6 cellular contexts compared by ENCODE assay signal in the genomic region with DNA sequence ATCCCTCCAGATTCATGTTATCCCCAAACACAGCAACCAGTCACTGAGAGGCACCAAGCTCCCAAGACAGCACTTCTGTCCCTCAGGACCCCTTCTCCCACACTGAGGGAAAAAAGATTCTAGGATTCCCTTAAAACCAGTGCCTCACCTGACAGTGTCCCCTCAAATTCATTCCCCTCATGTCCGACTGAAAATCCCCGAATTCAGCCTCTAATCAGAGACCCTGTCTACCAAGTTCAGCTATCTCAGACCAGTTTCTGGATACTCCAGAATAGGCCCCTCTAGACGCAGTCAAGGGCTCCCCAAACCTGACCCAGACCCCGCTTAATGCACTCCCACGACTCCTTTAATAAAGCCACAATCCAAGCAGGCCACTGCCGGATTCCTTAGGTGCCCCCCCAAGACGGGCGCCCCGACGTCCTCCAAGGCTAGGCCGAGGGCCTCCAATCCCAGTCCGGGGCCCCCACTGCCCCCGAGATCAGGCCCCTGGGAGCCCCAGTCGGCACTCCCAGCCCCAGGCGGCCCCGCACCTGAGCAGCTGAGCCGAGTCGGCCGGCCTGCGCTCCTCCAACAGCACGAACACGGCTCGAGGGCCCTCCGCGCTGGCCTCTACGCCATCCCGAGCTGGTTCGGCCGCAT. TPM values are rescaled to one million over a fixed set of nuclear protein-coding genes. Genes with fewer than 3 reads are reported as not detected.
A peak's percentile ranks its signal among the peaks of the same experiment; 100 is the strongest.
DNase-seq lines count a peak whose midpoint lies in the region; TF ChIP-seq lines count a peak whose summit lies in the region.

No MANE protein-coding gene starts in this region.

- peak overlapping the region; percentile 96 for H3K27ac Mint-ChIP-seq in chondrocyte (ENCODE audit: unreplicated experiment)

- TF ChIP-seq CTCF in chondrocyte (IDR thresholded peaks at IDR 0.05) (no peak), ovary (IDR thresholded peaks at IDR 0.05) (no peak)

- no peaks in the 10 kb centered on the region for H3K36me3 ChIP-seq in ovary

- H3K4me3 ChIP-seq in ovary = peak overlapping the region; percentile 61

- intact Hi-C loops in ovary (cut with DNase I) = no loop called here

- peaks cover 30% of the 10 kb centered on the region for H3K4me1 Mint-ChIP-seq in chondrocyte (ENCODE audit: low read depth)

- no peaks in the 10 kb centered on the region for H3K27me3 Mint-ChIP-seq in chondrocyte (ENCODE audit: low read depth)

- peak; percentile 12 for DNase-seq in activated gamma-delta T cell treated with Interleukin-2 at 50 U/mL for 16 hours
- no peak for DNase-seq in activated gamma-delta T cell (lab: John Stamatoyannopoulos, UW)
- peak; percentile 92 for DNase-seq in chondrocyte (ENCODE audit: low spot score)
- no peak for DNase-seq in ovary
- DNase-seq in NCI-H1436 (lab: John Stamatoyannopoulos, UW) = no peak
- DNase-seq in cortex of kidney (lab: John Stamatoyannopoulos, UW) = no peak

- no peak for TF ChIP-seq POLR2A in ovary (IDR thresholded peaks at IDR 0.05)

- H3K36me3 Mint-ChIP-seq in chondrocyte (ENCODE audit: low read depth) = peaks cover 10% of the 10 kb centered on the region

- whole genome bisulfite sequencing in ovary, 3 donors = 37 to 58% (median 46%) methylated on average over 24 to 29 of the region's 29 CpGs

- TF ChIP-seq EP300 in ovary (IDR thresholded peaks at IDR 0.05) = no peak

- peaks cover 5% of the 10 kb centered on the region for H3K9me3 Mint-ChIP-seq in chondrocyte (ENCODE audit: low read depth)

- H3K27me3 ChIP-seq in ovary = no peaks in the 10 kb centered on the region

- peak overlapping the region; percentile 90 for H3K4me3 Mint-ChIP-seq in chondrocyte (ENCODE audit: unreplicated experiment)

- H3K9me3 ChIP-seq in ovary = peaks cover 0 to 3% of the 10 kb centered on the region in 2 donors

- H3K4me1 ChIP-seq in ovary (ENCODE audit: insufficient read depth) = no peaks in the 10 kb centered on the region

- H3K27ac ChIP-seq in ovary = peak overlapping the region; percentile 97 to 99

RNA-seq across cellular contexts. Expression of gene TFE3, which starts 0.5 kb away (rescaled TPM):
- total RNA-seq in chondrocyte = 39.3 to 42.5 TPM (median 41.2 TPM) in 3 replicates
- total RNA-seq in ovary = 10 to 100 TPM; 44.8 to 69.4 (median 57.3) TPM
- 10 to 100 TPM; 42.1 to 49.2 TPM for polyA plus RNA-seq in ovary

RNA-seq across cellular contexts. Expression of gene CCDC120, which starts 16.1 kb away (rescaled TPM):
- total RNA-seq in chondrocyte (6.9 to 7.7 TPM (median 7.3 TPM) in 3 replicates), ovary (10 to 100 TPM in 3 of 7 donors, 1 to 10 TPM in 4; 3.3 to 11.2 (median 9.9) TPM)
- polyA plus RNA-seq in ovary = 1 to 10 TPM; 3.8 to 4.6 TPM

RNA-seq across cellular contexts. Expression of gene PRAF2, which starts 31.1 kb away (rescaled TPM):
- total RNA-seq in chondrocyte (51.9 to 58.3 TPM (median 53.4 TPM) in 3 replicates), ovary (10 to 100 TPM; 14.4 to 54.0 (median 29.3) TPM)
- polyA plus RNA-seq in ovary = 10 to 100 TPM; 29.1 to 51.2 TPM

RNA-seq across cellular contexts. Expression of gene WDR45, which starts 37.0 kb away (rescaled TPM):
- 49.2 to 63.0 TPM (median 49.3 TPM) in 3 replicates for total RNA-seq in chondrocyte
- total RNA-seq in ovary = 10 to 100 TPM; 55.3 to 89.7 (median 76.5) TPM
- 10 to 100 TPM; 56.1 to 80.4 TPM for polyA plus RNA-seq in ovary

RNA-seq across cellular contexts. Expression of gene GRIPAP1, which starts 40.6 kb away (rescaled TPM):
- total RNA-seq in chondrocyte (28.8 to 37.5 TPM (median 32.7 TPM) in 3 replicates), ovary (10 to 100 TPM; 21.9 to 45.0 (median 31.2) TPM)
- 10 to 100 TPM; 20.0 to 40.5 TPM for polyA plus RNA-seq in ovary

Comparison
In these comparisons a context has a peak if more than half of its experiments do, and no peak if none do; other contexts are left out.
1. DNase-seq: peak in activated gamma-delta T cell treated with Interleukin-2 at 50 U/mL for 16 hours (single experiment) and chondrocyte (single experiment); none in activated gamma-delta T cell (single experiment), ovary (0 of 5), NCI-H1436 (single experiment) and cortex of kidney (single experiment).